22 cellular contexts compared by ENCODE assay signal in the genomic region with DNA sequence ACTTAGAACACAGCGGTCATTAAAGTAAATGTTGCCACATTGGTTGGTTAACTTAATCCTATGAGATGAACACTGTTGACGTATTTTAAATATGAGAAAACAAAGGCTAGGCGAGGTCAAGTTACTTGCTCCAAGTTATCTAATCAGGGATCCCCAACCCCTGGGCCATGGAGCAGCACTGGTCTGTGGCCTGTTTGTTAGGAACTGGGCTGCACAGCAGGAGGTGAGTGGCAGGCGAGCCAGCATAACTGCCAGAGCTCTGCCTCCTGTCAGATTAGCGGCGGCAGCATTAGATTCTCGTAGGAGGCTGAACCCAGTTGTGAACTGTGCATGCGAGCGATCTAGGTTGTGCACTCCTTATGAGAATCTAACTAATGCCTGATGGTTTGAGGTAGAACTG.
"Had no signal": no experiment of that assay in that cellular context is flagged by ENCODE, and none has a peak within 500 bp of the region (broad histone marks: within the 10 kb centered on the region; RNA-seq: fewer than 3 reads in every experiment).

No MANE protein-coding gene starts in this region.

- H3K27ac ChIP-seq: adrenal gland, epithelial cell of prostate, left ventricle myocardium inferior, prostate gland, stomach, upper lobe of left lung had no signal

- H3K4me1 Mint-ChIP-seq: activated B cell treated with CpG ODN at 0.5 μM for 24 hours; stimulated activated effector memory CD8-positive, alpha-beta T cell treated with anti-CD3 and anti-CD28 coated beads, Interleukin-12 subunit alpha, Interleukin-12 subunit beta, amount 100 ng/mL, for 72 hours had no signal

- H3K27me3 Mint-ChIP-seq: activated B cell treated with CpG ODN at 0.5 μM for 24 hours; activated CD4-positive, alpha-beta memory T cell treated with anti-CD3 and anti-CD28 coated beads for 36 hours had no signal

- H3K4me3 Mint-ChIP-seq: activated B cell treated with CpG ODN at 0.5 μM for 24 hours; activated CD4-positive, alpha-beta memory T cell treated with anti-CD3 and anti-CD28 coated beads for 36 hours; activated T-helper 1 cell treated with anti-CD3 and anti-CD28 coated beads, Interleukin-12 subunit alpha, Interleukin-12 subunit beta, Interleukin-2, Interleukin-4 antibody, amounts not matched to agents 30 ng/mL and 10 ng/mL and 1 ng/mL, durations not matched to agents 14 hours and 24 hours and 36 hours; stimulated activated effector memory CD8-positive, alpha-beta T cell treated with anti-CD3 and anti-CD28 coated beads, Interleukin-12 subunit alpha, Interleukin-12 subunit beta, amount 100 ng/mL, for 72 hours had no signal

- ATAC-seq: sciatic nerve had no signal

- H3K9me3 Mint-ChIP-seq: activated CD4-positive, alpha-beta memory T cell treated with anti-CD3 and anti-CD28 coated beads for 36 hours; activated T-helper 1 cell treated with anti-CD3 and anti-CD28 coated beads, Interleukin-12 subunit alpha, Interleukin-12 subunit beta, Interleukin-2, Interleukin-4 antibody, amounts not matched to agents 30 ng/mL and 10 ng/mL and 1 ng/mL, durations not matched to agents 14 hours and 24 hours and 36 hours had no signal

- H3K36me3 ChIP-seq: adrenal gland, left ventricle myocardium inferior, prostate gland, stomach, upper lobe of left lung had no signal

- H3K27ac Mint-ChIP-seq: activated B cell treated with CpG ODN at 0.5 μM for 24 hours; activated CD4-positive, alpha-beta memory T cell treated with anti-CD3 and anti-CD28 coated beads for 36 hours; activated naive CD4-positive, alpha-beta T cell treated with anti-CD3 and anti-CD28 coated beads, Interleukin-2, amount 50 U/mL, for 72 hours; activated T-helper 1 cell treated with anti-CD3 and anti-CD28 coated beads, Interleukin-12 subunit alpha, Interleukin-12 subunit beta, Interleukin-2, Interleukin-4 antibody, amounts not matched to agents 30 ng/mL and 10 ng/mL and 1 ng/mL, durations not matched to agents 14 hours and 24 hours and 36 hours; stimulated activated effector memory CD8-positive, alpha-beta T cell treated with anti-CD3 and anti-CD28 coated beads, Interleukin-12 subunit alpha, Interleukin-12 subunit beta, amount 100 ng/mL, for 72 hours had no signal

- H3K27me3 ChIP-seq: adrenal gland, stomach, upper lobe of left lung had no signal

- H3K9me3 ChIP-seq: adrenal gland, left ventricle myocardium inferior, prostate gland, stomach, upper lobe of left lung had no signal

- H3K4me1 ChIP-seq: left ventricle myocardium inferior, prostate gland, stomach, upper lobe of left lung had no signal

- DNase-seq: activated B cell treated with CpG ODN at 0.5 μM for 24 hours; activated CD4-positive, alpha-beta memory T cell treated with anti-CD3 and anti-CD28 coated beads for 36 hours; activated CD4-positive, alpha-beta T cell treated with anti-CD3 and anti-CD28 coated beads for 4 hours; activated gamma-delta T cell treated with Interleukin-2 at 50 U/mL for 16 hours; activated T-cell treated with anti-CD3 and anti-CD28 coated beads for 4 hours; foreskin melanocyte; hypothalamus; kidney glomerular epithelial cell; left ventricle myocardium inferior; stimulated activated CD4-positive, alpha-beta T cell treated with anti-CD3 and anti-CD28 coated beads, Interleukin-4, amount 100 ng/mL, for 24 hours; stomach; SW 1271; T-helper 2 cell; upper lobe of left lung had no signal

- H3K36me3 Mint-ChIP-seq: activated CD4-positive, alpha-beta memory T cell treated with anti-CD3 and anti-CD28 coated beads for 36 hours; activated naive CD4-positive, alpha-beta T cell treated with anti-CD3 and anti-CD28 coated beads, Interleukin-2, amount 50 U/mL, for 72 hours; stimulated activated effector memory CD8-positive, alpha-beta T cell treated with anti-CD3 and anti-CD28 coated beads, Interleukin-12 subunit alpha, Interleukin-12 subunit beta, amount 100 ng/mL, for 72 hours had no signal

- FAIRE-seq: bronchial epithelial cell had no signal

- H3K4me3 ChIP-seq: adrenal gland, left ventricle myocardium inferior, prostate gland, stomach, upper lobe of left lung had no signal
